ENCODE assay signal across 22 cellular contexts in genomic region chr9:78694950-78695349, GRCh38.
DNase-seq lines count a peak whose midpoint lies in the region; ATAC-seq and TF ChIP-seq lines count a peak whose summit lies in the region.
"Had no signal": no experiment of that assay in that cellular context is flagged by ENCODE, and none has a peak within 500 bp of the region (broad histone marks: within the 10 kb centered on the region; RNA-seq: fewer than 3 reads in every experiment).

No MANE protein-coding gene starts in this region.

- H3K4me2 ChIP-seq in SU-DHL-6 (ENCODE audit: low read depth, low read length, poor library complexity, severe bottlenecking) (peak overlapping the region; percentile 60), MM.1S (ENCODE audit: low read depth, low read length) (no peak overlapping the region)

- DNase-seq in NCI-H2081 treated with DMSO at 0.1 percent for 48 hours (lab: John Stamatoyannopoulos, UW) (peak; percentile 74), putamen (ENCODE audit: low spot score) (peak; percentile 32), left ventricle myocardium superior (no peak), MM.1S (no peak)
- no peak for DNase-seq in activated CD8-positive, alpha-beta memory T cell treated with anti-CD3 and anti-CD28 coated beads, Interleukin-2, amount 50 U/mL, for 4 hours
- DNase-seq: activated CD4-positive, alpha-beta T cell treated with anti-CD3 and anti-CD28 coated beads, Interleukin-2, amount 10 ng/mL, durations not matched to agents 24 days and 14 days; activated naive CD4-positive, alpha-beta T cell treated with anti-CD3 and anti-CD28 coated beads, Interleukin-2, amount 10 ng/mL, durations not matched to agents 7 days and 5 days; activated T-cell treated with anti-CD3 and anti-CD28 coated beads for 4 hours; Calu3; effector memory CD8-positive, alpha-beta T cell; heart right ventricle; immature natural killer cell; Karpas-422; NCI-H1694; posterior cingulate gyrus; stimulated activated CD4-positive, alpha-beta T cell treated with anti-CD3 and anti-CD28 coated beads, Interleukin-4, amount 100 ng/mL, for 24 hours; substantia nigra had no signal

- H3K4me3 ChIP-seq in SU-DHL-6 (ENCODE audit: insufficient read depth, low read length, poor library complexity, severe bottlenecking), result peak overlapping the region; percentile 17
- no peak overlapping the region for H3K4me3 ChIP-seq in MM.1S (ENCODE audit: low read length)
- H3K4me3 ChIP-seq: heart right ventricle, skin epidermis, vagina had no signal

- H3F3A ChIP-seq in SU-DHL-6 (ENCODE audit: insufficient read depth) (peaks cover 3% of the 10 kb centered on the region; the same call in 1 of the 2 replicates), MM.1S (ENCODE audit: insufficient read depth, low read length) (no peaks in the 10 kb centered on the region)

- H4K20me1 ChIP-seq in SU-DHL-6 (ENCODE audit: low read depth, low read length) (no peaks in the 10 kb centered on the region), MM.1S (ENCODE audit: insufficient read depth, low read length) (no peaks in the 10 kb centered on the region)

- no peaks in the 10 kb centered on the region for H3K4me1 ChIP-seq in MM.1S (ENCODE audit: low read length)
- H3K4me1 ChIP-seq: vagina had no signal

- no peaks in the 10 kb centered on the region for H3K27me3 ChIP-seq in SU-DHL-6 (ENCODE audit: low read length)
- H3K27me3 ChIP-seq in MM.1S (replicated peaks; ENCODE audit: insufficient read depth, low read length), result no peaks in the 10 kb centered on the region
- H3K27me3 ChIP-seq: heart right ventricle, vagina had no signal

- peak overlapping the region; percentile 0 for H2AFZ ChIP-seq in SU-DHL-6 (ENCODE audit: low read depth, low read length, severe bottlenecking)
- no peak overlapping the region for H2AFZ ChIP-seq in MM.1S (ENCODE audit: low read length)

- peak overlapping the region; percentile 32; the same call in 1 of the 2 replicates for H3K9ac ChIP-seq in SU-DHL-6 (ENCODE audit: low read length)
- no peak overlapping the region for H3K9ac ChIP-seq in MM.1S (ENCODE audit: low read length)

- ATAC-seq in HG02884 (IDR thresholded peaks at IDR 0.05; ENCODE audit: unreplicated experiment), result peak; percentile 27
- no peak for ATAC-seq in left ventricle myocardium superior
- no peak for ATAC-seq in GM21390 (IDR thresholded peaks at IDR 0.05; ENCODE audit: unreplicated experiment)
- ATAC-seq: effector memory CD8-positive, alpha-beta T cell; heart right ventricle had no signal

- H3K36me3 ChIP-seq in SU-DHL-6 (ENCODE audit: low read length), result no peaks in the 10 kb centered on the region
- H3K36me3 ChIP-seq in MM.1S (replicated peaks; ENCODE audit: insufficient read depth, low read length), result no peaks in the 10 kb centered on the region
- H3K36me3 ChIP-seq: heart right ventricle, vagina had no signal

- H3K9me3 ChIP-seq in SU-DHL-6 (ENCODE audit: insufficient read depth, low read length) (no peaks in the 10 kb centered on the region), MM.1S (replicated peaks; ENCODE audit: insufficient read depth, low read length) (no peaks in the 10 kb centered on the region)
- H3K9me3 ChIP-seq: vagina had no signal

- no peaks in the 10 kb centered on the region for H3K9me2 ChIP-seq in SU-DHL-6 (replicated peaks; ENCODE audit: insufficient read depth, low read length)
- no peaks in the 10 kb centered on the region for H3K9me2 ChIP-seq in MM.1S (replicated peaks; ENCODE audit: insufficient read depth, low read length)

- H3K27ac ChIP-seq in SU-DHL-6 (ENCODE audit: low read depth, low read length) (peak overlapping the region; percentile 59), MM.1S (ENCODE audit: low read length) (no peak overlapping the region)
- H3K27ac ChIP-seq: heart right ventricle, skin epidermis, vagina had no signal

- H3K79me2 ChIP-seq in SU-DHL-6 (ENCODE audit: insufficient read depth, low read length) (no peaks in the 10 kb centered on the region), MM.1S (ENCODE audit: low read length) (no peaks in the 10 kb centered on the region)

- intact Hi-C loops in left ventricle myocardium superior (cut with micrococcal nuclease), result no loop called here

- no peak for TF ChIP-seq CTCF in SU-DHL-6 (IDR thresholded peaks at IDR 0.05; ENCODE audit: insufficient read depth, low read length, poor library complexity, severe bottlenecking)
- no peak for TF ChIP-seq CTCF in MM.1S (IDR thresholded peaks at IDR 0.05; ENCODE audit: low read length)

Comparison
In these comparisons a context has a peak if more than half of its experiments do, and no peak if none do; other contexts are left out.
1. DNase-seq: peak in NCI-H2081 treated with DMSO at 0.1 percent for 48 hours (single experiment) and putamen (single experiment); none in activated CD8-positive, alpha-beta memory T cell treated with anti-CD3 and anti-CD28 coated beads, Interleukin-2, amount 50 U/mL, for 4 hours (single experiment), left ventricle myocardium superior (single experiment) and MM.1S (single experiment).